1 cellular context compared by ENCODE assay signal in the genomic region with DNA sequence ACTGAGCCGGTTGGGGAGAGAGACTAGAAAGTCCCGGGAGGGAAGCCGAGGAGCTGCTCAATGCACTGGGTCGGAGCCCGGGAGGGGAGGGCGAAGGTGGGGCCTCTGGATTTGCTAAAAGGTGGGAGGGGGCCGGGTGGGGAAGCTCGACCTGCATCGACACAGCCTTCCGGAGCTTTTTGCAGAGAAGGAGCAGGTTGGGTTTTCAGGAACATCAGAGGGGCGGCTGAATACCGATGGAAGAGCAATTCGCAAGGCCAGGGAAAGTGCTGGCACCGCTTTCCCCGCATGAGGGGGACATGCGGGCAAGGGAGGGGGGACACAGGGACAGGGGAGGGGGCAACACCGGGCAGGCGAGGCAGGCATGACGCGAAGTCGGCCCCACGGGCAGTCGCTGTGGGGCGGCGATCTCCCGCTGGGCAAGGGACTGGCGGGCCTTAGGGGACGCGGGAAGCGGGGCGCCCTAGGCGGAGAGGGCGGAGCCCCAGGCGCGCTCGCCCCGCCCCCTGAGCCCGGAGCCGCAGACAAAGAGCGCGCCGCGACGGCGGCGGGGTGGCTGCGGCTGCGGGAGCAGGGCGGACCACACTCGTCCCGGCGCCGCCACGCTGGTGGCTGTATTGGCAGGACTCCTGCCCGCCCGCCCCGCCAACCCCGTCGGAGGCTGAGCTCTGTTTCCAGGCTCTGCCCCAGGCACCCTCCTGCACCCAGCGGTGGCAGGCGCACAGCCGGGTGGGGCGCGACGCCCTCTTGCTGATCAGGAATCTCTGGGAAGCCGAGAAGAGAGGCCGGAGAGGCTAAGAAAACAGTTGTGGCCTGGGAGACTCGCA.
TF ChIP-seq lines count a peak whose summit lies in the region.

No MANE protein-coding gene starts in this region.

TF ChIP-seq in K562, 482 proteins besides CTCF, POLR2A, EP300 and RAD21:
- TF ChIP-seq TBP (optimal IDR thresholded peaks at IDR 0.05; ENCODE audit: low read depth, low read length) (peak; percentile 36), RB1 (IDR thresholded peaks at IDR 0.05; ENCODE audit: low read depth) (peak; percentile 43; the same call in 1 of the 2 replicates), SMAD4 (CRISPR knock-in tag; conservative IDR thresholded peaks at IDR 0.05) (0 out of 2 replicates have a peak, but pooled peaks have one; percentile 41), HNRNPL (IDR thresholded peaks at IDR 0.05; ENCODE audit: low read depth, low read length) (peak; percentile 27; the same call in 1 of the 2 replicates), PHF8 (IDR thresholded peaks at IDR 0.05; ENCODE audit: borderline replicate concordance, low read length) (peak; percentile 50; the same call in 1 of the 2 replicates), CXXC5 (CRISPR knock-in tag; IDR thresholded peaks at IDR 0.05) (peak; percentile 60), YY1 (IDR thresholded peaks at IDR 0.05; ENCODE audit: borderline replicate concordance in 1 of 3, control insufficient read depth in 1 of 3, extremely low read depth in 1 of 3, insufficient read depth in 3 of 3, insufficient read length in 1 of 3, insufficient replicate concordance in 2 of 3, low read depth in 1 of 3, low read length in 2 of 3) (peak in 2 of 3 experiments; percentile 47 to 50), ZFX (CRISPR knock-in tag; IDR thresholded peaks at IDR 0.05) (peak; percentile 60), MAZ (CRISPR knock-in tag; conservative IDR thresholded peaks at IDR 0.05 in 1 of 2, IDR thresholded peaks at IDR 0.05 in 1 of 2) (peak in 1 of 2 experiments; percentile 57; a peak in 1 of 4 replicates), NRF1 (conservative IDR thresholded peaks at IDR 0.05 in 1 of 2, IDR thresholded peaks at IDR 0.05 in 1 of 2) (peak; percentile 27 to 41; a peak in 2 of 4 replicates), GABPB1 (CRISPR knock-in tag; IDR thresholded peaks at IDR 0.05) (0 out of 2 replicates have a peak, but pooled peaks have one; percentile 36), CTBP1 (IDR thresholded peaks at IDR 0.05; ENCODE audit: borderline replicate concordance) (peak; percentile 61), DACH1 (IDR thresholded peaks at IDR 0.05; ENCODE audit: partially characterized antibody) (no peak), KAT7 (CRISPR knock-in tag; IDR thresholded peaks at IDR 0.05; ENCODE audit: borderline replicate concordance) (0 out of 2 replicates have a peak, but pooled peaks have one; percentile 30), RBFOX2 (IDR thresholded peaks at IDR 0.05; ENCODE audit: low read depth, low read length) (peak; percentile 69), HMGN3 (IDR thresholded peaks at IDR 0.05; ENCODE audit: borderline replicate concordance, extremely low read depth, insufficient read length, low read depth, low read length) (peak; percentile 28), POLR2G (IDR thresholded peaks at IDR 0.05; ENCODE audit: low read depth, low read length) (peak; percentile 83), SREBF2 (CRISPR knock-in tag; IDR thresholded peaks at IDR 0.05) (no peak), ZNF165 (CRISPR knock-in tag; IDR thresholded peaks at IDR 0.05; ENCODE audit: borderline replicate concordance) (no peak), MTA3 (IDR thresholded peaks at IDR 0.05; ENCODE audit: borderline replicate concordance) (0 out of 2 replicates have a peak, but pooled peaks have one; percentile 21), L3MBTL2 (IDR thresholded peaks at IDR 0.05) (peak; percentile 77), MCM7 (IDR thresholded peaks at IDR 0.05) (no peak)
- TF ChIP-seq, protein P1, sequence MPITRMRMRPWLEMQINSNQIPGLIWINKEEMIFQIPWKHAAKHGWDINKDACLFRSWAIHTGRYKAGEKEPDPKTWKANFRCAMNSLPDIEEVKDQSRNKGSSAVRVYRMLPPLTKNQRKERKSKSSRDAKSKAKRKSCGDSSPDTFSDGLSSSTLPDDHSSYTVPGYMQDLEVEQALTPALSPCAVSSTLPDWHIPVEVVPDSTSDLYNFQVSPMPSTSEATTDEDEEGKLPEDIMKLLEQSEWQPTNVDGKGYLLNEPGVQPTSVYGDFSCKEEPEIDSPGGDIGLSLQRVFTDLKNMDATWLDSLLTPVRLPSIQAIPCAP (CRISPR knock-in tag; IDR thresholded peaks at IDR 0.05; ENCODE audit: borderline replicate concordance), result no peak
- TF ChIP-seq, protein P2, sequence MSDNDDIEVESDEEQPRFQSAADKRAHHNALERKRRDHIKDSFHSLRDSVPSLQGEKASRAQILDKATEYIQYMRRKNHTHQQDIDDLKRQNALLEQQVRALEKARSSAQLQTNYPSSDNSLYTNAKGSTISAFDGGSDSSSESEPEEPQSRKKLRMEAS (CRISPR knock-in tag; IDR thresholded peaks at IDR 0.05), result 0 out of 2 replicates have a peak, but pooled peaks have one; percentile 15
- TF ChIP-seq, protein P3, sequence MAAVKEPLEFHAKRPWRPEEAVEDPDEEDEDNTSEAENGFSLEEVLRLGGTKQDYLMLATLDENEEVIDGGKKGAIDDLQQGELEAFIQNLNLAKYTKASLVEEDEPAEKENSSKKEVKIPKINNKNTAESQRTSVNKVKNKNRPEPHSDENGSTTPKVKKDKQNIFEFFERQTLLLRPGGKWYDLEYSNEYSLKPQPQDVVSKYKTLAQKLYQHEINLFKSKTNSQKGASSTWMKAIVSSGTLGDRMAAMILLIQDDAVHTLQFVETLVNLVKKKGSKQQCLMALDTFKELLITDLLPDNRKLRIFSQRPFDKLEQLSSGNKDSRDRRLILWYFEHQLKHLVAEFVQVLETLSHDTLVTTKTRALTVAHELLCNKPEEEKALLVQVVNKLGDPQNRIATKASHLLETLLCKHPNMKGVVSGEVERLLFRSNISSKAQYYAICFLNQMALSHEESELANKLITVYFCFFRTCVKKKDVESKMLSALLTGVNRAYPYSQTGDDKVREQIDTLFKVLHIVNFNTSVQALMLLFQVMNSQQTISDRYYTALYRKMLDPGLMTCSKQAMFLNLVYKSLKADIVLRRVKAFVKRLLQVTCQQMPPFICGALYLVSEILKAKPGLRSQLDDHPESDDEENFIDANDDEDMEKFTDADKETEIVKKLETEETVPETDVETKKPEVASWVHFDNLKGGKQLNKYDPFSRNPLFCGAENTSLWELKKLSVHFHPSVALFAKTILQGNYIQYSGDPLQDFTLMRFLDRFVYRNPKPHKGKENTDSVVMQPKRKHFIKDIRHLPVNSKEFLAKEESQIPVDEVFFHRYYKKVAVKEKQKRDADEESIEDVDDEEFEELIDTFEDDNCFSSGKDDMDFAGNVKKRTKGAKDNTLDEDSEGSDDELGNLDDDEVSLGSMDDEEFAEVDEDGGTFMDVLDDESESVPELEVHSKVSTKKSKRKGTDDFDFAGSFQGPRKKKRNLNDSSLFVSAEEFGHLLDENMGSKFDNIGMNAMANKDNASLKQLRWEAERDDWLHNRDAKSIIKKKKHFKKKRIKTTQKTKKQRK (IDR thresholded peaks at IDR 0.05; ENCODE audit: borderline replicate concordance, low read depth, low read length), result no peak
- TF ChIP-seq, protein P4, sequence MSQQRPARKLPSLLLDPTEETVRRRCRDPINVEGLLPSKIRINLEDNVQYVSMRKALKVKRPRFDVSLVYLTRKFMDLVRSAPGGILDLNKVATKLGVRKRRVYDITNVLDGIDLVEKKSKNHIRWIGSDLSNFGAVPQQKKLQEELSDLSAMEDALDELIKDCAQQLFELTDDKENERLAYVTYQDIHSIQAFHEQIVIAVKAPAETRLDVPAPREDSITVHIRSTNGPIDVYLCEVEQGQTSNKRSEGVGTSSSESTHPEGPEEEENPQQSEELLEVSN (IDR thresholded peaks at IDR 0.05; ENCODE audit: borderline replicate concordance in 1 of 2, extremely low read depth in 1 of 2, insufficient read depth in 1 of 2, insufficient read length in 1 of 2, low read depth in 1 of 2, low read length in 1 of 2, poor library complexity in 1 of 2, severe bottlenecking in 1 of 2), result peak in 1 of 2 experiments; percentile 59
